In the genomic region with DNA sequence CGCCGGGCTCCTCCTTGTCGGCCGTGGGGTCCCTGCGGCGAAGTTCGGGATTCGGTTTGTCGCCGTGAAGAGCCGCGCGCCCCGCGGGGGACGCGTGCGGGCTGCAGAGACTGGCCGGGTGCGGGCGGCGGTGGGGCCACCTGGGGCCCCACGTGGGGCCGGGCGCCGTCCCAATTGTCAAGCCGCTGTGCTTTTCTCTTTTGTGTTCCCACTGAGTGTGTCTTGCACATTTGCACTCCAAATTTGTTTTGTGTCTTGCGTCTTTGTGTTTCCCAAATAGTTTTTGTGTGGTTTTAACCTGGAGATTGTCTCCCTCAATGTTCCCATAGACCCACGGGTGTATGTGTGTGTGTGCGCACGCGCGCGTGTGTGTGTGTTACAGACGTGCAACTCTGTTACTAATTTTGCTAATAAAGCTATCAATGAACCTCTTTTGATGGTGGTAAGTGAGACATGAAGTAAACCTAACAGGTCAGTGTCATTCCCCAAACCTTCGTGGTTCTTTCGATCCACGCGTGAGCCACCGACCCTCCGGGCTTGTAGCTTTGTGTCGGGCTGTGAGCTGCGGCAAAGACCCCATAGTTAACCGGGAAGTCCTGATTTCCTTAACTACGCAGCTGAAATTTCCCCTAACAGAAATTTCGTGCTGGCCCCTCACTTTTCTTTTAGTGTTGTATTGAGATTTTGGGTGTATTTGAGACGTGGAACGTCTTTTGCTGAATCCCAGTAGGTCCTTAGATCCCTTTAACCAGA, we compare ENCODE assay signal across 8 cellular contexts. TPM values are rescaled to one million over a fixed set of nuclear protein-coding genes. Genes with fewer than 3 reads are reported as not detected.
DNase-seq lines count a peak whose midpoint lies in the region; ATAC-seq and TF ChIP-seq lines count a peak whose summit lies in the region.

No MANE protein-coding gene starts in this region.

- peak overlapping the region; percentile 97 for H3K27ac Mint-ChIP-seq in activated naive CD8-positive, alpha-beta T cell treated with anti-CD3 and anti-CD28 coated beads, Interleukin-2, amount 50 U/mL, for 24 hours

- ATAC-seq in GM18498 (IDR thresholded peaks at IDR 0.05; ENCODE audit: unreplicated experiment) (peak; percentile 43), HG02678 (IDR thresholded peaks at IDR 0.05; ENCODE audit: unreplicated experiment) (peak; percentile 38), RWPE2 (ENCODE audit: low read depth) (peak; percentile 57), heart right ventricle (peak; percentile 59 to 73 (median 65))
- peak; percentile 30 for ATAC-seq in activated naive CD8-positive, alpha-beta T cell treated with anti-CD3 and anti-CD28 coated beads, Interleukin-2, amount 50 U/mL, for 24 hours

- intact Hi-C loops in heart right ventricle (cut with DNase I), result loop anchor here in 3 of 10 donors (2.0 to 10.0 kb wide), 2 partner anchors 48 to 54 kb away; no protein-coding TSS in a partner anchor

- H3K9me3 ChIP-seq in RWPE2 (ENCODE audit: severe bottlenecking) (no peaks in the 10 kb centered on the region), heart right ventricle (peaks cover 0 to 10% (median 0%) of the 10 kb centered on the region in 11 donors)

- peaks cover 3% of the 10 kb centered on the region for H3K4me1 ChIP-seq in RWPE2 (ENCODE audit: insufficient read depth, poor library complexity, severe bottlenecking)
- H3K4me1 ChIP-seq in heart right ventricle, result peaks cover 0 to 30% (median 6%) of the 10 kb centered on the region in 9 donors

- peaks cover 56% of the 10 kb centered on the region for H3K4me1 Mint-ChIP-seq in activated naive CD8-positive, alpha-beta T cell treated with anti-CD3 and anti-CD28 coated beads, Interleukin-2, amount 50 U/mL, for 24 hours

- WGBS in heart right ventricle, 2 donors, result 17 to 19% methylated on average over 38 to 48 of the region's 48 CpGs

- peaks cover 4% of the 10 kb centered on the region for H3K9me3 Mint-ChIP-seq in activated naive CD8-positive, alpha-beta T cell treated with anti-CD3 and anti-CD28 coated beads, Interleukin-2, amount 50 U/mL, for 24 hours

- H3K36me3 ChIP-seq in RWPE2 (ENCODE audit: low read depth) (no peaks in the 10 kb centered on the region), heart right ventricle (no peaks in the 10 kb centered on the region)

- no peaks in the 10 kb centered on the region for H3K27me3 ChIP-seq in RWPE2 (ENCODE audit: insufficient read depth, poor library complexity, severe bottlenecking)
- peaks cover 0 to 12% (median 0%) of the 10 kb centered on the region in 7 donors for H3K27me3 ChIP-seq in heart right ventricle

- peaks cover 18% of the 10 kb centered on the region for H3K36me3 Mint-ChIP-seq in activated naive CD8-positive, alpha-beta T cell treated with anti-CD3 and anti-CD28 coated beads, Interleukin-2, amount 50 U/mL, for 24 hours (ENCODE audit: low read depth)

- H3K27ac ChIP-seq in RWPE2 (ENCODE audit: poor library complexity, severe bottlenecking), result peak overlapping the region; percentile 44
- peak overlapping the region; percentile 65 to 96 (median 90) for H3K27ac ChIP-seq in heart right ventricle

- peak overlapping the region; percentile 93 for H3K4me3 Mint-ChIP-seq in activated naive CD8-positive, alpha-beta T cell treated with anti-CD3 and anti-CD28 coated beads, Interleukin-2, amount 50 U/mL, for 24 hours

- no peak for TF ChIP-seq CTCF in RWPE2 (IDR thresholded peaks at IDR 0.05; ENCODE audit: poor library complexity, severe bottlenecking)
- no peak for TF ChIP-seq CTCF in heart right ventricle (IDR thresholded peaks at IDR 0.05)

- H3K4me3 ChIP-seq in RWPE2 (ENCODE audit: severe bottlenecking), result peak overlapping the region; percentile 84
- peak overlapping the region; percentile 55 to 88 (median 73) for H3K4me3 ChIP-seq in heart right ventricle

- DNase-seq in RWPE2 (ENCODE audit: low spot score) (no peak), heart right ventricle (peak; percentile 19 to 41), putamen (ENCODE audit: low spot score) (peak; percentile 63), COR-L47 (lab: John Stamatoyannopoulos, UW) (no peak), SW 1271 (lab: John Stamatoyannopoulos, UW) (no peak)
- peak; percentile 49 for DNase-seq in activated naive CD8-positive, alpha-beta T cell treated with anti-CD3 and anti-CD28 coated beads, Interleukin-2, amount 50 U/mL, for 24 hours

- H3K27me3 Mint-ChIP-seq in activated naive CD8-positive, alpha-beta T cell treated with anti-CD3 and anti-CD28 coated beads, Interleukin-2, amount 50 U/mL, for 24 hours, result no peaks in the 10 kb centered on the region

RNA-seq across cellular contexts. Expression of gene PRDM2, which starts 0.7 kb away (rescaled TPM):
- 10 to 100 TPM; 37.5 to 57.3 (median 43.1) TPM for total RNA-seq in heart right ventricle
- 10 to 100 TPM; 10.3 to 26.3 TPM for polyA plus RNA-seq in heart right ventricle

Comparison
In these comparisons a context has a peak if more than half of its experiments do, and no peak if none do; other contexts are left out.
1. DNase-seq: peak in activated naive CD8-positive, alpha-beta T cell treated with anti-CD3 and anti-CD28 coated beads, Interleukin-2, amount 50 U/mL, for 24 hours (single experiment), heart right ventricle (2 of 2) and putamen (single experiment); none in RWPE2 (single experiment), COR-L47 (single experiment) and SW 1271 (0 of 2).
2. Peak in every context shown above with its lines, with median percentiles within 50 percentile points of each other: ATAC-seq.